Comparison of ENCODE assay signal across 9 cellular contexts in the genomic region with DNA sequence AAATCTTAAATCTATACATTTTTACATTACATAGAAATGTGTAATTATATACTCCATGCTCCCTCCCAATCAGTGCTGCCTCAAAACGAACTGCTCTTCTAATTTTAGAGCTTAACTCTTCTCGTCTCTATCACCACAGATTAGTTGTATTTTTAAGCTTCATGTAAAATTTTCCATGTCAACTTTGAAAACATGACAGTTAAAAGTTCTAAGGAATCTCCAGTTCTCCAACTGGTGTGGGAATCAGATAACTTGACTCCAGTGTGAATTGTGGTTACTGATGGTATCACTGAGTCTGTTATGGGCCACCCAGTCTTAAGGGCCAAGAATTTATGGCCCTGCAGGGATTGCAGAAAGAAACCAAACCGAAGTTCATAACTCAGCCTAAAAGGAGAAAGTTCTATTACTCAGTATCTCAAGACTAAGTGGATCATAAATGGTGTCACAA. TPM values are rescaled to one million over a fixed set of nuclear protein-coding genes. Genes with fewer than 3 reads are reported as not detected.
DNase-seq lines count a peak whose midpoint lies in the region; FAIRE-seq and TF ChIP-seq lines count a peak whose summit lies in the region.
"Had no signal": no experiment of that assay in that cellular context is flagged by ENCODE, and none has a peak within 500 bp of the region (broad histone marks: within the 10 kb centered on the region; RNA-seq: fewer than 3 reads in every experiment).

No MANE protein-coding gene starts in this region.

- no peaks in the 10 kb centered on the region for H4K20me1 ChIP-seq in GM23248 (ENCODE audit: insufficient read depth)
- no peaks in the 10 kb centered on the region for H4K20me1 ChIP-seq in endothelial cell of umbilical vein (replicated peaks; ENCODE audit: control insufficient read depth, extremely low read depth, insufficient read depth, low read length)

- H3K4me1 ChIP-seq in GM23248 (ENCODE audit: insufficient read depth): peaks cover 86% of the 10 kb centered on the region
- H3K4me1 ChIP-seq in SJCRH30: peaks cover 38% of the 10 kb centered on the region
- H3K4me1 ChIP-seq in endothelial cell of umbilical vein (ENCODE audit: control insufficient read depth, extremely low read depth, insufficient read depth, low read length): peaks cover 56% of the 10 kb centered on the region
- H3K4me1 ChIP-seq in sigmoid colon: peaks cover 0 to 84% (median 69%) of the 10 kb centered on the region in 4 donors

- H3K79me2 ChIP-seq in GM23248 (ENCODE audit: insufficient read depth) (peaks cover 58% of the 10 kb centered on the region), endothelial cell of umbilical vein (ENCODE audit: control insufficient read depth, insufficient read depth, low read length) (peaks cover 41% of the 10 kb centered on the region)

- POLR2A ChIA-PET in endothelial cell of umbilical vein (lab: Charles Lee): interaction anchor here (2.1 to 3.6 kb wide), 3 partner anchors 9 to 31 kb away, joined by 10 to 35 read pairs (median 13); a partner anchor contains a TSS

- H3K4me2 ChIP-seq in GM23248 (ENCODE audit: unreplicated experiment) (peak overlapping the region; percentile 90), endothelial cell of umbilical vein (ENCODE audit: insufficient read depth, low read length) (peak overlapping the region; percentile 69)

- H3K27ac ChIP-seq in GM23248 (peak overlapping the region; percentile 95), SJCRH30 (peak overlapping the region; percentile 96), endothelial cell of umbilical vein (ENCODE audit: insufficient read depth, low read depth, low read length) (peak overlapping the region; percentile 98), sigmoid colon (peak overlapping the region; percentile 93 to 97 (median 96))

- H3F3A ChIP-seq in GM23248 (ENCODE audit: insufficient read depth): peaks cover 82% of the 10 kb centered on the region

- H2AFZ ChIP-seq in GM23248: no peak overlapping the region
- no peak overlapping the region for H2AFZ ChIP-seq in endothelial cell of umbilical vein (ENCODE audit: low read depth, low read length)

- TF ChIP-seq CTCF in endothelial cell of umbilical vein (IDR thresholded peaks at IDR 0.05; ENCODE audit: extremely low read depth in 1 of 2, insufficient read depth in 1 of 2, low read depth in 1 of 2, low read length in 2 of 2): no peak
- no peak for TF ChIP-seq CTCF in sigmoid colon (IDR thresholded peaks at IDR 0.05)
- no peak for TF ChIP-seq CTCF in D721Med (IDR thresholded peaks at IDR 0.05; ENCODE audit: insufficient read depth, missing control alignments)

- TF ChIP-seq POLR2A in endothelial cell of umbilical vein (IDR thresholded peaks at IDR 0.05; ENCODE audit: low read depth, low read length) (no peak), sigmoid colon (IDR thresholded peaks at IDR 0.05) (no peak)

- TF ChIP-seq EP300 in sigmoid colon (IDR thresholded peaks at IDR 0.05): no peak

- in situ Hi-C loops in GM23248 (cut with MboI): no loop called here

- H3K9me2 ChIP-seq in GM23248 (ENCODE audit: insufficient read depth): no peaks in the 10 kb centered on the region

- H3K36me3 ChIP-seq in GM23248 (ENCODE audit: low read depth) (no peaks in the 10 kb centered on the region; the same call in 1 of the 2 replicates), SJCRH30 (no peaks in the 10 kb centered on the region), endothelial cell of umbilical vein (ENCODE audit: control insufficient read depth in 2 of 2, extremely low read depth in 1 of 2, insufficient read depth in 2 of 2, low read length in 2 of 2) (no peaks in the 10 kb centered on the region), sigmoid colon (no peaks in the 10 kb centered on the region)

- H3K9me1 ChIP-seq in endothelial cell of umbilical vein (replicated peaks; ENCODE audit: control insufficient read depth, extremely low read depth, insufficient read depth, low read length): no peaks in the 10 kb centered on the region

- 32 to 41% methylated on average over 3 of the region's 3 CpGs for WGBS in GM23248 (ENCODE audit: low coverage in 1 of 2, low lambda C conversion rate in 2 of 2, missing lambda C conversion rate in 2 of 2), 2 experiments
- 9 to 35% methylated on average over 3 of the region's 3 CpGs for WGBS in sigmoid colon, 2 donors

- no TSS peak for BruUV-seq in endothelial cell of umbilical vein (replicated peaks; lab: Mats Ljungman, UMichigan)

- H3K27me3 ChIP-seq in GM23248 (replicated peaks; ENCODE audit: insufficient read depth): no peaks in the 10 kb centered on the region
- H3K27me3 ChIP-seq in SJCRH30: no peaks in the 10 kb centered on the region
- H3K27me3 ChIP-seq in endothelial cell of umbilical vein (ENCODE audit: control insufficient read depth in 2 of 2, insufficient read depth in 2 of 2, low read length in 2 of 2): no peaks in the 10 kb centered on the region
- no peaks in the 10 kb centered on the region for H3K27me3 ChIP-seq in sigmoid colon

- CTCF ChIA-PET in endothelial cell of umbilical vein (lab: Charles Lee): interaction anchor here (0.9 to 8.3 kb wide), 21 partner anchors 7 to 448 kb away, joined by 3 to 113 read pairs (median 12); a partner anchor contains a TSS

- H3K9me3 ChIP-seq in GM23248 (ENCODE audit: low read depth) (no peaks in the 10 kb centered on the region), SJCRH30 (replicated peaks) (no peaks in the 10 kb centered on the region), endothelial cell of umbilical vein (replicated peaks; ENCODE audit: control insufficient read depth, insufficient read depth, low read length) (no peaks in the 10 kb centered on the region), sigmoid colon (no peaks in the 10 kb centered on the region)

- intact Hi-C loops in endothelial cell of umbilical vein (cut with micrococcal nuclease): loop anchor here (5.0 to 10.0 kb wide), 2 partner anchors 352 to 445 kb away; no protein-coding TSS in a partner anchor
- intact Hi-C loops in sigmoid colon (cut with DNase I): loop anchor here (5.0 to 10.0 kb wide), 2 partner anchors 130 to 352 kb away; no protein-coding TSS in a partner anchor

- dilution Hi-C loops in endothelial cell of umbilical vein (cut with MboI; ENCODE audit: extremely low pct_ligation_motif_present, low sequenced_read_pairs): no loop called here

- H3K9ac ChIP-seq in GM23248 (peak overlapping the region; percentile 91), endothelial cell of umbilical vein (replicated peaks; ENCODE audit: extremely low read depth, insufficient read depth, low read length) (no peak overlapping the region)

- no peak for FAIRE-seq in endothelial cell of umbilical vein (lab: Jason Lieb, UNC)
- no peak for FAIRE-seq in D721Med (lab: Jason Lieb, UNC)

- H3K4me3 ChIP-seq in GM23248 (peak overlapping the region; percentile 76), SJCRH30 (peak overlapping the region; percentile 69), endothelial cell of umbilical vein (replicated peaks in 1 of 3; ENCODE audit: insufficient read depth in 1 of 3, low read depth in 1 of 3, low read length in 3 of 3) (no peak overlapping the region), sigmoid colon (no peak overlapping the region)

- peak; percentile 58 for DNase-seq in GM23248
- DNase-seq in SJCRH30: peak; percentile 19 to 59
- DNase-seq in endothelial cell of umbilical vein (ENCODE audit: low read depth, low spot score): no peak
- no peak for DNase-seq in sigmoid colon
- no peak for DNase-seq in NK-92 treated with Interleukin-12 subunit alpha and Interleukin-12 subunit beta, amount 100 ng/mL, for 24 hours (lab: John Stamatoyannopoulos, UW)
- DNase-seq in NCI-H187 (lab: John Stamatoyannopoulos, UW): no peak
- no peak for DNase-seq in HPDE6-E6E7 (ENCODE audit: extremely low spot score)
- no peak for DNase-seq in D721Med (ENCODE audit: insufficient read length, low spot score)
- DNase-seq: aorta had no signal

TF ChIP-seq in endothelial cell of umbilical vein, 7 proteins besides CTCF, POLR2A, EP300 and RAD21:
- TF ChIP-seq FOS (IDR thresholded peaks at IDR 0.05; ENCODE audit: borderline replicate concordance, insufficient read depth, low read length) (no peak), GATA2 (IDR thresholded peaks at IDR 0.05; ENCODE audit: insufficient read depth, insufficient read length, low read depth, low read length) (no peak), EZH2 (IDR thresholded peaks at IDR 0.05; ENCODE audit: borderline replicate concordance, low read depth, low read length, severe bottlenecking) (no peak), MYC (IDR thresholded peaks at IDR 0.05; ENCODE audit: low read depth, low read length) (no peak), POLR2AphosphoS5 (IDR thresholded peaks at IDR 0.05; ENCODE audit: insufficient read depth, low read depth, low read length) (no peak), JUN (IDR thresholded peaks at IDR 0.05; ENCODE audit: borderline replicate concordance, insufficient read depth, insufficient read length, low read depth) (no peak)
- TF ChIP-seq, protein P1, sequence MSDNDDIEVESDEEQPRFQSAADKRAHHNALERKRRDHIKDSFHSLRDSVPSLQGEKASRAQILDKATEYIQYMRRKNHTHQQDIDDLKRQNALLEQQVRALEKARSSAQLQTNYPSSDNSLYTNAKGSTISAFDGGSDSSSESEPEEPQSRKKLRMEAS (IDR thresholded peaks at IDR 0.05; ENCODE audit: insufficient read depth, insufficient read length): no peak

RNA-seq across cellular contexts. Expression of a gene that starts 31.7 kb away (rescaled TPM):
- total RNA-seq in GM23248 (2014; rRNA removed; shearing (Covaris generic)): 29.1 and 30.7 TPM in 2 replicates
- polyA plus RNA-seq in GM23248 (2016; fragmentation: Nextera tagmentation; extraction: Ambion mirVana) (63.2 and 63.5 TPM in 2 replicates), endothelial cell of umbilical vein (10.1 and 19.0 TPM in 2 replicates), sigmoid colon (10 to 100 TPM; 20.6 to 38.7 (median 26.4) TPM)
- total RNA-seq in SJCRH30 (2014; rRNA removed; shearing (Covaris generic)): 50.1 and 68.3 TPM in 2 replicates
- total RNA-seq in endothelial cell of umbilical vein (68.5 and 74.8 TPM in 2 replicates), sigmoid colon (100 to 1,000 TPM in 3 of 4 donors, 10 to 100 TPM in 1; 84.7 to 109 (median 104) TPM)
- 10.7 and 11.8 TPM in 2 replicates for polyA plus RNA-seq in endothelial cell of umbilical vein (2011; cell fraction: cytosol; rRNA removed)
- 55.5 and 66.2 TPM in 2 replicates for polyA plus RNA-seq in endothelial cell of umbilical vein (2011; cell fraction: nucleus; rRNA removed)
- polyA plus RNA-seq in endothelial cell of umbilical vein (2012): 27.7 and 29.8 TPM in 2 replicates
- 92.4 and 106 TPM in 2 replicates for polyA minus RNA-seq in endothelial cell of umbilical vein
- polyA minus RNA-seq in endothelial cell of umbilical vein (2011; cell fraction: cytosol; rRNA and poly(A)+ RNA removed): 19.5 TPM
- 172 and 208 TPM in 2 replicates for polyA minus RNA-seq in endothelial cell of umbilical vein (2011; cell fraction: nucleus; rRNA and poly(A)+ RNA removed)

Comparison
In these comparisons a context has a peak if more than half of its experiments do, and no peak if none do; other contexts are left out.
1. DNase-seq: peak in GM23248 (single experiment) and SJCRH30 (2 of 2); none in endothelial cell of umbilical vein (single experiment), sigmoid colon (single experiment), NK-92 treated with Interleukin-12 subunit alpha and Interleukin-12 subunit beta, amount 100 ng/mL, for 24 hours (single experiment), NCI-H187 (0 of 2), HPDE6-E6E7 (single experiment) and D721Med (single experiment).
2. H3K4me3 ChIP-seq: peak in GM23248 (single experiment) and SJCRH30 (single experiment); none in endothelial cell of umbilical vein (0 of 3) and sigmoid colon (0 of 4).
3. Peak in every context shown above with its lines, with median percentiles within 50 percentile points of each other: H3K27ac ChIP-seq.